In the genomic region with DNA sequence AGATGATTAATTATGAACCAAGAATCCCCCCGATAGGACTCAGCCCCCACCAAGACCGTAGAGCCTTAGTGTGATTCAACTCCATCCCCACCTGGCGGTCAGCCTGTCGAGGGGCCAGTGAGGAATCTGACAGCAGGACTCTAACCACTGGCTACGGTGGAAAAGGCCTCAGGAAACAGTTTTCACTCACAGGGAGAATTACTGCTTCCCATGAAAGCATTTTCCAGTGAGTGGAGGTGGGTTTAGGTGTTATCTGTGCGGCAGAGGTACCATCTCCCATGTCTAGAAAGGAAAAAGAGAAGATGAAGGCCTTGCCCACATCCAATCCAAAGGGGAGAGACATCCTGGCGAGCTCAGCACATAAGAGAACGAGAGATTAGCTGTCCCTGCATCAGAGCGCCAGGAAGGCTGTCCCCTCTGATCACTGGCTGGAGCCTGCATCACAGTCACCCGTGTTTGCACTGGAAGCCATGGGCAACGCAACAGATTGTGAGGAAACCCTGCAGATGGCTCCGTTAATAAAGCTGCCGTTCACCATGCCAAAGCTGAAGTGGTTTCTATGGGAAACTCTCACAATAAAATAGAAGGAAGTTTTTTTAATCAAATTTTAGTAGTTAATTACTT, we compare ENCODE assay signal across 1 cellular context.
TF ChIP-seq lines count a peak whose summit lies in the region.

No MANE protein-coding gene starts in this region.

TF ChIP-seq in GM23338, 12 proteins besides CTCF, POLR2A, EP300 and RAD21 (continued from another document):
- TF ChIP-seq ZNF462 (CRISPR knock-in tag; IDR thresholded peaks at IDR 0.05) (no peak), CREB1 (CRISPR knock-in tag; IDR thresholded peaks at IDR 0.05; ENCODE audit: low read depth) (no peak), ETS1 (IDR thresholded peaks at IDR 0.05) (no peak), ZNF331 (CRISPR knock-in tag; IDR thresholded peaks at IDR 0.05; ENCODE audit: low read depth) (no peak), JUNB (IDR thresholded peaks at IDR 0.05; ENCODE audit: unreplicated experiment) (no peak), EZH2phosphoT487 (IDR thresholded peaks at IDR 0.05; ENCODE audit: unreplicated experiment) (no peak), STAT1 (IDR thresholded peaks at IDR 0.05; ENCODE audit: unreplicated experiment) (no peak), REST (IDR thresholded peaks at IDR 0.05; ENCODE audit: unreplicated experiment) (no peak)
